Comparison of ENCODE assay signal across 9 cellular contexts in the genomic region with DNA sequence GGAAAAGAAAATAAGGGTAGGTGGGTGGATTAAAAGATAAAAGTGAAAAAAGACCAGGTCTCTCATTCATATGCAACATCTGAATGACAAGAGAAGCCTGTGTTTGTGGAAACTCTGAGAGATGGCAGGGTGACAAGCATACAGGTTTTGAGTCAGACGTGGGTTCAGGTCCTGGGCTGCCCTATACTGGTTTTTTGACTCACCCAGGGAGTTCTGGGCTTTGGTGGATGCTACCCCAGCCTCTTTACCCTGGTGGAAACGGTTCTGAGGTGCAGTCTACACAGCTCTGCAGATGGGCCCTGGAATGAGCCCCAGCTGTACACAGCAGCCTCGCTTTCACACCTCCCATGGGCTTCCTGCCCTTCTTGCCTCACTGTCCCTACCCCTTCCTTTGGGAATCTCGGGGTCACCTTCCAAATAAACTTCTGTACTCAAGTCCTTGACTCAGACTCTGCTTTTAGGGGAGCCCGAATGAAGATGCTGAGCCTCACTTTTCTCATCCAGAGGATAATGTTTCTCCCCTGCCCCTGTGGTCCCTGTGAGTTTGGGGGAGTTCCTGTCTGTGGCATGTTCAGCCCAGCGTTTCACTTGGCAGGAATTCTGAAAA.
DNase-seq lines count a peak whose midpoint lies in the region; ATAC-seq and TF ChIP-seq lines count a peak whose summit lies in the region.
"Had no signal": no experiment of that assay in that cellular context is flagged by ENCODE, and none has a peak within 500 bp of the region (broad histone marks: within the 10 kb centered on the region; RNA-seq: fewer than 3 reads in every experiment).

No MANE protein-coding gene starts in this region.

- H3K4me3 ChIP-seq in HCT116 (replicated peaks in 1 of 2; ENCODE audit: low read depth in 1 of 2, low read length in 2 of 2): no peak overlapping the region

- no peak overlapping the region for H2AFZ ChIP-seq in HCT116 (ENCODE audit: low read depth, low read length, poor library complexity, severe bottlenecking)

- no TSS peak for BruUV-seq in HCT116 (replicated peaks; lab: Mats Ljungman, UMichigan)

- H3K27ac Mint-ChIP-seq in WTC11: peak overlapping the region; percentile 90
- H3K27ac Mint-ChIP-seq in T-cell: peak overlapping the region in 1 of 2 donors; percentile 62

- TF ChIP-seq CTCF in HCT116 (IDR thresholded peaks at IDR 0.05 in 2 of 3, conservative IDR thresholded peaks at IDR 0.05 in 1 of 3; ENCODE audit: borderline replicate concordance in 1 of 3, insufficient read depth in 1 of 3, low read depth in 2 of 3, low read length in 2 of 3): no peak
- no peak for TF ChIP-seq CTCF in WTC11 (IDR thresholded peaks at IDR 0.05)

- H3K4me2 ChIP-seq in HCT116 (ENCODE audit: low read length): peak overlapping the region; percentile 41; the same call in 1 of the 2 replicates

- no peaks in the 10 kb centered on the region for H3K9me3 ChIP-seq in HCT116 (ENCODE audit: control insufficient read depth in 1 of 2, insufficient read depth in 1 of 2, low read depth in 1 of 2, low read length in 2 of 2)

- POLR2A ChIA-PET in HCT116 (lab: Charles Lee): interaction anchor here (0.9 kb wide), 1 partner anchor 15 kb away, joined by 3 read pairs; no protein-coding TSS in a partner anchor
- POLR2A ChIA-PET in WTC11 (lab: Charles Lee): no interaction called here
- POLR2A ChIA-PET in T-cell (lab: Charles Lee): no interaction called here

- DNase-seq in HCT116 (ENCODE audit: low read depth, low spot score) (no peak), WTC11 (ENCODE audit: low spot score) (no peak), epithelial cell of prostate (ENCODE audit: low read depth, low spot score) (no peak), NCI-H748 (lab: John Stamatoyannopoulos, UW; ENCODE audit: unreplicated experiment) (no peak), T-cell (no peak), CD1c-positive myeloid dendritic cell (ENCODE audit: extremely low spot score) (no peak)
- DNase-seq in stimulated activated CD4-positive, alpha-beta T cell treated with anti-CD3 and anti-CD28 coated beads, TNF-alpha, amount 100 ng/mL, for 4 hours (ENCODE audit: low read depth in 3 of 3): peak in 2 of 3 experiments; percentile 23 to 30
- DNase-seq: kidney had no signal

- no peaks in the 10 kb centered on the region for H4K20me1 ChIP-seq in HCT116 (ENCODE audit: insufficient read depth)

- H3K27me3 Mint-ChIP-seq in WTC11 (ENCODE audit: low read depth) (no peaks in the 10 kb centered on the region), T-cell (no peaks in the 10 kb centered on the region)

- peaks cover 33% of the 10 kb centered on the region for H3K4me1 Mint-ChIP-seq in WTC11
- peaks cover 12 to 50% (median 27%) of the 10 kb centered on the region in 3 donors for H3K4me1 Mint-ChIP-seq in T-cell

- no peaks in the 10 kb centered on the region for H3K9me2 ChIP-seq in HCT116 (ENCODE audit: insufficient read depth)

- RAD21 ChIA-PET in HCT116 (lab: Charles Lee; ENCODE audit: low non-redundant PET in 1 of 2, low total read pairs in 2 of 2, uncharacterized antibody in 2 of 2, unreplicated experiment in 2 of 2): no interaction called here

- H3K36me3 Mint-ChIP-seq in WTC11 (no peaks in the 10 kb centered on the region), T-cell (no peaks in the 10 kb centered on the region)

- H3K9me3 Mint-ChIP-seq in WTC11 (no peaks in the 10 kb centered on the region), T-cell (no peaks in the 10 kb centered on the region)

- TF ChIP-seq POLR2A in HCT116 (IDR thresholded peaks at IDR 0.05; ENCODE audit: borderline replicate concordance, extremely low read depth, insufficient read depth, insufficient read length): no peak

- CTCF ChIA-PET in HCT116 (lab: Charles Lee) (interaction anchor here (1.3 kb wide), 2 partner anchors 9 to 318 kb away, joined by 3 to 6 read pairs; no protein-coding TSS in a partner anchor), WTC11 (lab: Charles Lee) (interaction anchor here (1.0 to 3.2 kb wide), 8 partner anchors 9 to 62 kb away, joined by 3 to 12 read pairs (median 4); no protein-coding TSS in a partner anchor), T-cell (lab: Charles Lee) (interaction anchor here in 1 of 2 donors (1.3 kb wide), 1 partner anchor 10 kb away, joined by 9 read pairs; no protein-coding TSS in a partner anchor)

- H3K4me3 Mint-ChIP-seq in WTC11: peak overlapping the region; percentile 36
- H3K4me3 Mint-ChIP-seq in T-cell: no peak overlapping the region

- H3K36me3 ChIP-seq in HCT116 (ENCODE audit: control insufficient read depth in 1 of 2, insufficient read depth in 2 of 2, low read length in 2 of 2): no peaks in the 10 kb centered on the region

- intact Hi-C loops in HCT116 (cut with micrococcal nuclease): no loop called here

- no peak overlapping the region for H3K27ac ChIP-seq in HCT116 (ENCODE audit: low read depth, low read length)
- peak overlapping the region; percentile 52 for H3K27ac ChIP-seq in epithelial cell of prostate

- no peak overlapping the region for H3K9ac ChIP-seq in HCT116 (ENCODE audit: low read length)

- H3K27me3 ChIP-seq in HCT116 (ENCODE audit: insufficient read depth, low read length): no peaks in the 10 kb centered on the region

- TF ChIP-seq RAD21 in HCT116 (IDR thresholded peaks at IDR 0.05; ENCODE audit: low read depth): no peak

- ATAC-seq in HCT116 (peak; percentile 50; the same call in 1 of the 2 replicates), WTC11 (peak; percentile 67), HG03469 (IDR thresholded peaks at IDR 0.05; ENCODE audit: unreplicated experiment) (no peak), T-cell (replicated peaks in 1 of 4) (no peak)

- H3K4me1 ChIP-seq in HCT116 (ENCODE audit: control insufficient read depth in 1 of 2, insufficient read depth in 2 of 2, low read length in 2 of 2): peaks cover 7 to 10% of the 10 kb centered on the region in 2 experiments

- no peaks in the 10 kb centered on the region for H3K79me2 ChIP-seq in HCT116 (ENCODE audit: insufficient read depth, low read length)

TF ChIP-seq in HCT116, 20 proteins besides CTCF, POLR2A, EP300 and RAD21 (continues in another document):
- TF ChIP-seq EZH2 (IDR thresholded peaks at IDR 0.05): no peak
- TF ChIP-seq CBX3 (IDR thresholded peaks at IDR 0.05; ENCODE audit: low read depth): no peak
- TF ChIP-seq, protein P1, sequence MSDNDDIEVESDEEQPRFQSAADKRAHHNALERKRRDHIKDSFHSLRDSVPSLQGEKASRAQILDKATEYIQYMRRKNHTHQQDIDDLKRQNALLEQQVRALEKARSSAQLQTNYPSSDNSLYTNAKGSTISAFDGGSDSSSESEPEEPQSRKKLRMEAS (IDR thresholded peaks at IDR 0.05): no peak
- no peak for TF ChIP-seq SIN3A (IDR thresholded peaks at IDR 0.05; ENCODE audit: low read depth)
- no peak for TF ChIP-seq FOSL1 (IDR thresholded peaks at IDR 0.05; ENCODE audit: low read depth)
- no peak for TF ChIP-seq CEBPB (IDR thresholded peaks at IDR 0.05; ENCODE audit: low read depth)
- no peak for TF ChIP-seq EGR1 (IDR thresholded peaks at IDR 0.05; ENCODE audit: low read depth)
- TF ChIP-seq ZBTB33 (IDR thresholded peaks at IDR 0.05; ENCODE audit: extremely low read depth, insufficient replicate concordance, low read length): no peak
- no peak for TF ChIP-seq TCF7L2 (IDR thresholded peaks at IDR 0.05; ENCODE audit: borderline replicate concordance, extremely low read depth, insufficient read depth, insufficient read length)
- no peak for TF ChIP-seq ZFX (IDR thresholded peaks at IDR 0.05)

TF ChIP-seq in WTC11, 78 proteins besides CTCF, POLR2A, EP300 and RAD21 (continues in another document):
- TF ChIP-seq NFATC4 (CRISPR knock-in tag; IDR thresholded peaks at IDR 0.05) (no peak), E2F1 (CRISPR knock-in tag; IDR thresholded peaks at IDR 0.05) (no peak), ATF1 (CRISPR knock-in tag; IDR thresholded peaks at IDR 0.05) (no peak), KAT7 (CRISPR knock-in tag; IDR thresholded peaks at IDR 0.05; ENCODE audit: borderline replicate concordance) (no peak), STAT6 (CRISPR knock-in tag; conservative IDR thresholded peaks at IDR 0.05; ENCODE audit: low read depth) (no peak), ZNF671 (CRISPR knock-in tag; IDR thresholded peaks at IDR 0.05) (no peak), SOX15 (CRISPR knock-in tag; IDR thresholded peaks at IDR 0.05) (no peak), ETV6 (CRISPR knock-in tag; IDR thresholded peaks at IDR 0.05) (no peak), GABPB1 (CRISPR knock-in tag; IDR thresholded peaks at IDR 0.05) (no peak)

Comparison
In these comparisons a context has a peak if more than half of its experiments do, and no peak if none do; other contexts are left out.
1. ATAC-seq: peak in HCT116 (single experiment) and WTC11 (single experiment); none in HG03469 (single experiment) and T-cell (0 of 4).
2. DNase-seq: peak in stimulated activated CD4-positive, alpha-beta T cell treated with anti-CD3 and anti-CD28 coated beads, TNF-alpha, amount 100 ng/mL, for 4 hours (2 of 3); none in HCT116 (single experiment), WTC11 (single experiment), epithelial cell of prostate (single experiment), NCI-H748 (single experiment), T-cell (0 of 34) and CD1c-positive myeloid dendritic cell (single experiment).